ENCODE assay signal across 8 cellular contexts in genomic region chr7:97971990-97972943, GRCh38. TPM values are rescaled to one million over a fixed set of nuclear protein-coding genes. Genes with fewer than 3 reads are reported as not detected.
DNase-seq lines count a peak whose midpoint lies in the region; ATAC-seq, FAIRE-seq and TF ChIP-seq lines count a peak whose summit lies in the region.

No MANE protein-coding gene starts in this region.

- FAIRE-seq in frontal cortex (lab: Jason Lieb, UNC), result no peak

- H3K27me3 ChIP-seq in GM23338 (ENCODE audit: insufficient read depth) (no peaks in the 10 kb centered on the region), suprapubic skin (no peaks in the 10 kb centered on the region)

- H3K9me2 ChIP-seq in GM23338 (ENCODE audit: insufficient read depth), result no peaks in the 10 kb centered on the region

- H3K4me1 Mint-ChIP-seq in GM23338, result peaks cover 6% of the 10 kb centered on the region

- peak overlapping the region; percentile 93 for H3K4me2 ChIP-seq in GM23338

- H3K79me2 ChIP-seq in GM23338 (replicated peaks; ENCODE audit: insufficient read depth), result peaks cover 31% of the 10 kb centered on the region

- TF ChIP-seq POLR2A in suprapubic skin (IDR thresholded peaks at IDR 0.05), result no peak

- peak; percentile 87 for ATAC-seq in GM23338

- peaks cover 10% of the 10 kb centered on the region for H4K20me1 ChIP-seq in GM23338 (replicated peaks; ENCODE audit: insufficient read depth)

- in situ Hi-C loops in G401 (cut with HindIII; ENCODE audit: low sequenced_read_pairs), result no loop called here

- no peaks in the 10 kb centered on the region for H3K9me3 ChIP-seq in suprapubic skin

- H3K36me3 ChIP-seq in GM23338 (ENCODE audit: insufficient read depth) (no peaks in the 10 kb centered on the region), suprapubic skin (peaks cover 11% of the 10 kb centered on the region)

- peaks cover 27% of the 10 kb centered on the region for H3K36me3 Mint-ChIP-seq in GM23338 (ENCODE audit: low read depth)

- H3F3A ChIP-seq in GM23338 (replicated peaks; ENCODE audit: low read depth), result no peaks in the 10 kb centered on the region

- H3K27ac Mint-ChIP-seq in GM23338, result peak overlapping the region; percentile 93; the same call in 1 of the 2 replicates

- peak overlapping the region; percentile 94; the same call in 1 of the 2 replicates for H2AFZ ChIP-seq in GM23338

- peaks cover 4% of the 10 kb centered on the region for H3K27me3 Mint-ChIP-seq in GM23338 (ENCODE audit: insufficient read depth, low read depth, poor library complexity)

- H3K4me3 ChIP-seq in GM23338 (peak overlapping the region; percentile 92), suprapubic skin (peak overlapping the region; percentile 100)

- H3K9me3 Mint-ChIP-seq in GM23338, result no peaks in the 10 kb centered on the region; the same call in 1 of the 3 replicates

- H3K4me3 Mint-ChIP-seq in GM23338, result peak overlapping the region; percentile 97

- DNase-seq in G401 (ENCODE audit: low spot score), result peak; percentile 82
- DNase-seq in GM23338 (ENCODE audit: low spot score), result peak; percentile 71
- DNase-seq in SHP77 (lab: John Stamatoyannopoulos, UW), result peak; percentile 73 to 83
- DNase-seq in activated naive CD4-positive, alpha-beta T cell (lab: John Stamatoyannopoulos, UW), result peak; percentile 55 to 74 (median 68)
- peak; percentile 76 to 80 for DNase-seq in frontal cortex (ENCODE audit: low spot score in 2 of 2)
- DNase-seq in non-pigmented ciliary epithelial cell (ENCODE audit: low read depth), result peak; percentile 6
- DNase-seq in suprapubic skin (ENCODE audit: low spot score in 2 of 2), result peak; percentile 86 to 91

- H3K27ac ChIP-seq in GM23338 (ENCODE audit: low read depth) (no peak overlapping the region), suprapubic skin (peak overlapping the region; percentile 66)

- WGBS in suprapubic skin, result 22% methylated on average over 39 of the region's 63 CpGs

- TF ChIP-seq EP300 in suprapubic skin (IDR thresholded peaks at IDR 0.05), result no peak

- H3K4me1 ChIP-seq in GM23338 (ENCODE audit: insufficient read depth) (peaks cover 3% of the 10 kb centered on the region; the same call in 1 of the 2 replicates), suprapubic skin (peaks cover 13% of the 10 kb centered on the region)

- TF ChIP-seq CTCF in GM23338 (conservative IDR thresholded peaks at IDR 0.05; ENCODE audit: low read depth in 2 of 2) (peak in 1 of 2 experiments; percentile 42; a peak in 2 of 4 replicates), LNCAP (IDR thresholded peaks at IDR 0.05) (peak; percentile 44), suprapubic skin (IDR thresholded peaks at IDR 0.05) (no peak)

TF ChIP-seq in GM23338, 12 proteins besides CTCF, POLR2A, EP300 and RAD21:
- TF ChIP-seq, protein P1, sequence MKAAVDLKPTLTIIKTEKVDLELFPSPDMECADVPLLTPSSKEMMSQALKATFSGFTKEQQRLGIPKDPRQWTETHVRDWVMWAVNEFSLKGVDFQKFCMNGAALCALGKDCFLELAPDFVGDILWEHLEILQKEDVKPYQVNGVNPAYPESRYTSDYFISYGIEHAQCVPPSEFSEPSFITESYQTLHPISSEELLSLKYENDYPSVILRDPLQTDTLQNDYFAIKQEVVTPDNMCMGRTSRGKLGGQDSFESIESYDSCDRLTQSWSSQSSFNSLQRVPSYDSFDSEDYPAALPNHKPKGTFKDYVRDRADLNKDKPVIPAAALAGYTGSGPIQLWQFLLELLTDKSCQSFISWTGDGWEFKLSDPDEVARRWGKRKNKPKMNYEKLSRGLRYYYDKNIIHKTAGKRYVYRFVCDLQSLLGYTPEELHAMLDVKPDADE (IDR thresholded peaks at IDR 0.05), result peak; percentile 59; the same call in 1 of the 2 replicates
- TF ChIP-seq CREB1 (CRISPR knock-in tag; IDR thresholded peaks at IDR 0.05; ENCODE audit: low read depth), result no peak
- peak; percentile 64 for TF ChIP-seq POLR2AphosphoS5 (IDR thresholded peaks at IDR 0.05; ENCODE audit: low read depth)

RNA-seq across cellular contexts. Expression of gene OCM2, which starts 17.7 kb away (rescaled TPM):
- not detected in 2 replicates for total RNA-seq in G401 (2014; rRNA removed; shearing (Covaris generic))
- total RNA-seq in GM23338 (2014; rRNA removed; shearing (Covaris generic)), result not detected in 2 replicates
- not detected in 2 replicates for polyA plus RNA-seq in GM23338 (2016; fragmentation: Nextera tagmentation; extraction: Ambion mirVana)
- not detected for total RNA-seq in frontal cortex
- not detected for total RNA-seq in suprapubic skin

Comparison
In these comparisons a context has a peak if more than half of its experiments do, and no peak if none do; other contexts are left out.
1. DNase-seq: peak in every context shown above with its lines; median percentile 88 in suprapubic skin; 82 in G401; 78 in SHP77; 78 in frontal cortex; 71 in GM23338; 68 in activated naive CD4-positive, alpha-beta T cell; 6 in non-pigmented ciliary epithelial cell.